ENCODE assay signal across 1 cellular context in genomic region chr19:18269336-18269735, GRCh38.
A peak's percentile ranks its signal among the peaks of the same experiment; 100 is the strongest.
TF ChIP-seq lines count a peak whose summit lies in the region.

No MANE protein-coding gene starts in this region.

TF ChIP-seq in HepG2, 621 proteins besides CTCF, POLR2A, EP300 and RAD21:
- TF ChIP-seq ZFP36 (IDR thresholded peaks at IDR 0.05; ENCODE audit: borderline replicate concordance, low read depth, low read length, partially characterized antibody) = peak; percentile 10
- no peak for TF ChIP-seq ZSCAN31 (CRISPR knock-in tag; IDR thresholded peaks at IDR 0.05; ENCODE audit: low read depth)
